Comparison of ENCODE assay signal across 8 cellular contexts in genomic region chr2:130371723-130372054, GRCh38. TPM values are rescaled to one million over a fixed set of nuclear protein-coding genes. Genes with fewer than 3 reads are reported as not detected.
DNase-seq lines count a peak whose midpoint lies in the region; ATAC-seq and TF ChIP-seq lines count a peak whose summit lies in the region.

No MANE protein-coding gene starts in this region.

- CTCF ChIA-PET in GM10248 (lab: Yijun Ruan, JAX): interaction anchor here (0.7 to 1.3 kb wide), 4 partner anchors 9 to 24 kb away, joined by 3 to 5 read pairs (median 4); partner anchors contain the start of gene PTPN18

- peak; percentile 8 for ATAC-seq in memory B cell (ENCODE audit: low read depth)
- ATAC-seq in upper lobe of right lung: peak; percentile 53

- H3K4me3 ChIP-seq in GM12865 (ENCODE audit: low read depth, low read length): peak overlapping the region; percentile 97
- peak overlapping the region; percentile 91 for H3K4me3 ChIP-seq in GM23248
- peak overlapping the region; percentile 78 to 93 (median 89) for H3K4me3 ChIP-seq in breast epithelium
- peak overlapping the region; percentile 90 for H3K4me3 ChIP-seq in upper lobe of right lung

- H2AFZ ChIP-seq in GM23248: peak overlapping the region; percentile 85

- DNase-seq in GM12865 (ENCODE audit: low read depth) (peak; percentile 83), GM23248 (peak; percentile 65), NCI-H2227 (lab: John Stamatoyannopoulos, UW; ENCODE audit: unreplicated experiment) (peak; percentile 81), breast epithelium (ENCODE audit: low spot score in 2 of 2) (peak in 1 of 2 donors; percentile 29), memory B cell (ENCODE audit: low spot score in 2 of 2) (no peak), upper lobe of right lung (no peak), GM19240 (ENCODE audit: insufficient read length, low spot score) (no peak), GM10248 (ENCODE audit: extremely low spot score) (no peak)

- H3K27me3 Mint-ChIP-seq in memory B cell: no peaks in the 10 kb centered on the region

- H3K27ac ChIP-seq in GM23248 (peak overlapping the region; percentile 54; the same call in 1 of the 2 replicates), breast epithelium (peak overlapping the region; percentile 83 to 85), upper lobe of right lung (peak overlapping the region; percentile 96)

- peaks cover 51% of the 10 kb centered on the region for H3K79me2 ChIP-seq in GM23248 (ENCODE audit: insufficient read depth)

- intact Hi-C loops in breast epithelium (cut with DNase I; ENCODE audit: low total_unique reads): no loop called here
- intact Hi-C loops in upper lobe of right lung (cut with DNase I): no loop called here

- no peaks in the 10 kb centered on the region for H3F3A ChIP-seq in GM23248 (ENCODE audit: insufficient read depth)

- H3K4me1 ChIP-seq in GM23248 (ENCODE audit: insufficient read depth): peaks cover 19% of the 10 kb centered on the region
- peaks cover 0 to 7% of the 10 kb centered on the region in 2 donors for H3K4me1 ChIP-seq in breast epithelium
- peaks cover 20% of the 10 kb centered on the region for H3K4me1 ChIP-seq in upper lobe of right lung

- no peaks in the 10 kb centered on the region for H4K20me1 ChIP-seq in GM23248 (ENCODE audit: insufficient read depth)

- H3K9ac ChIP-seq in GM23248: peak overlapping the region; percentile 91

- no peaks in the 10 kb centered on the region for H3K9me3 Mint-ChIP-seq in memory B cell

- H3K9me3 ChIP-seq in GM23248 (ENCODE audit: low read depth) (no peaks in the 10 kb centered on the region), breast epithelium (no peaks in the 10 kb centered on the region), upper lobe of right lung (no peaks in the 10 kb centered on the region)

- H3K27me3 ChIP-seq in GM23248 (replicated peaks; ENCODE audit: insufficient read depth): no peaks in the 10 kb centered on the region
- H3K27me3 ChIP-seq in breast epithelium: no peaks in the 10 kb centered on the region
- no peaks in the 10 kb centered on the region for H3K27me3 ChIP-seq in upper lobe of right lung

- H3K36me3 ChIP-seq in GM23248 (ENCODE audit: low read depth) (peaks cover 6% of the 10 kb centered on the region), breast epithelium (no peaks in the 10 kb centered on the region), upper lobe of right lung (peaks cover 4% of the 10 kb centered on the region)

- WGBS in GM23248 (ENCODE audit: low coverage in 1 of 2, low lambda C conversion rate in 2 of 2, missing lambda C conversion rate in 2 of 2), 2 experiments: 26 to 27% methylated on average over 18 of the region's 18 CpGs

- H3K36me3 Mint-ChIP-seq in memory B cell: peaks cover 17% of the 10 kb centered on the region

- in situ Hi-C loops in GM23248 (cut with MboI): no loop called here

- H3K27ac Mint-ChIP-seq in memory B cell: peak overlapping the region; percentile 93

- peak overlapping the region; percentile 94 for H3K4me2 ChIP-seq in GM23248 (ENCODE audit: unreplicated experiment)

- H3K4me3 Mint-ChIP-seq in memory B cell: peak overlapping the region; percentile 94

- TF ChIP-seq POLR2A in breast epithelium (IDR thresholded peaks at IDR 0.05): no peak

- H3K4me1 Mint-ChIP-seq in memory B cell: peaks cover 50% of the 10 kb centered on the region

- no peak for TF ChIP-seq CTCF in GM12865 (IDR thresholded peaks at IDR 0.05; ENCODE audit: insufficient read depth, low read depth, low read length, missing control alignments)
- TF ChIP-seq CTCF in breast epithelium (IDR thresholded peaks at IDR 0.05): no peak
- TF ChIP-seq CTCF in upper lobe of right lung (IDR thresholded peaks at IDR 0.05): no peak
- TF ChIP-seq CTCF in GM10248 (IDR thresholded peaks at IDR 0.05; ENCODE audit: control extremely low read depth, extremely low read depth, low read depth, missing control alignments): no peak

- POLR2A ChIA-PET in GM10248 (lab: Yijun Ruan, JAX): no interaction called here

- no peaks in the 10 kb centered on the region for H3K9me2 ChIP-seq in GM23248 (ENCODE audit: insufficient read depth)

RNA-seq across cellular contexts. Expression of gene PTPN18, which starts 15.8 kb away (rescaled TPM):
- total RNA-seq in GM23248 (2014; rRNA removed; shearing (Covaris generic)): 17.5 and 24.3 TPM in 2 replicates
- 19.1 and 19.2 TPM in 2 replicates for polyA plus RNA-seq in GM23248 (2016; fragmentation: Nextera tagmentation; extraction: Ambion mirVana)
- total RNA-seq in breast epithelium: 10 to 100 TPM; 50.8 to 77.1 (median 54.3) TPM
- 67.8 TPM for total RNA-seq in upper lobe of right lung

RNA-seq across cellular contexts. Expression of gene IMP4, which starts 29.0 kb away (rescaled TPM):
- total RNA-seq in GM23248 (2014; rRNA removed; shearing (Covaris generic)): 109 and 110 TPM in 2 replicates
- polyA plus RNA-seq in GM23248 (2016; fragmentation: Nextera tagmentation; extraction: Ambion mirVana): 79.1 and 90.4 TPM in 2 replicates
- total RNA-seq in breast epithelium (100 to 1,000 TPM in 2 of 3 donors, 10 to 100 TPM in 1; 94.7 to 114 (median 113) TPM), upper lobe of right lung (55.7 TPM)

Comparison
In these comparisons a context has a peak if more than half of its experiments do, and no peak if none do; other contexts are left out.
1. DNase-seq: peak in GM12865 (single experiment), GM23248 (single experiment) and NCI-H2227 (single experiment); none in memory B cell (0 of 2), upper lobe of right lung (single experiment), GM19240 (single experiment) and GM10248 (single experiment).
2. Peak in every context shown above with its lines, with median percentiles within 50 percentile points of each other: H3K4me3 ChIP-seq and H3K27ac ChIP-seq.